Comparison of ENCODE assay signal across 5 cellular contexts in the genomic region with DNA sequence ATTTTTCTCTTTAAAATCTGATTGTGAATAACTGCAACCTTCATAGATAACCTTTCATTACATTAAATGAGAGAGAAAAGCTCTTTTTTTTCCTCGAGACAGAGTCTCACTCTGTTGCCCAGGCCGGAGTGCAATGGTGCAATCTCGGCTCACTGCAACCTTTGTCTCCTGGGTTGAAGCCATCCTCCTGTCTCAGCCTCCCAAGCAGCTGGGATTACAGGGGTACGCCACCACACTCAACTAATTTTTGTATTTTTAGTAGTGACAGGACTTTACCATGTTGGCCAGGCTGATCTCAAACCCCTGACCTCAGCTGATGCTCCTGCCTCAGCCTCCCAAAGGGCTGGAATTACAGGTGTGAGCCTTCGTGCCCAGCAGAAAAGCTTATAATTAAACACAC.
"Had no signal": no experiment of that assay in that cellular context is flagged by ENCODE, and none has a peak within 500 bp of the region (broad histone marks: within the 10 kb centered on the region; RNA-seq: fewer than 3 reads in every experiment).

No MANE protein-coding gene starts in this region.

- H3K4me3 ChIP-seq: K562 had no signal

- ATAC-seq: K562 had no signal

- FAIRE-seq: HTR-8/SVneo, K562 had no signal

- H3K27ac ChIP-seq: HL-60 had no signal

- DNase-seq: KBM-7, KG1 had no signal
